Comparison of ENCODE assay signal across 17 cellular contexts in the genomic region with DNA sequence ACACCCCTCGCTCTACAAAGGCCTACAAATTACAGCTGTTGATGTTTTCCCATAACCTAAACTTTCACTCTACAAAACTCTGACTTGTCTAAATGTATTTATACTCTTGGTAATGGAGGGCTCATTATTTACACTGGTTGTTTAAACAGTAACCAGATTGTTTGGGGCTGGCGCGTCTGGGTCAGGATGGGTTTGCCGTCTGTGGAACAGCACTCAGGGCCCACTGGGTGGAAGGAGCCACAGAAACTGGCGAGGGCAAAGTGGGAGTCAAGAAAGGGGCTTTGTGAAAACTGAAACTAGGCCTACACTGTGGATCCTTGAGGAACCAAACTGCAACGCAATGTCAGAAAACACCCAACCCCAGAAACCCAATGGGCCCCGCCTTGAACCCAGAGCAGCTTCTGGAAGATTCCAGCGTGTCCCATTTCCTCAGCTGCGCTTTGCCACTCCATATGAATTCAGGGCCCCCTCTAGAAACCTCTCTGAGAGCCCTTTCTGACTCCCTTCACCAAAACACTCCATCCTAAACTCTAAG.
DNase-seq lines count a peak whose midpoint lies in the region; ATAC-seq and TF ChIP-seq lines count a peak whose summit lies in the region.
"Had no signal": no experiment of that assay in that cellular context is flagged by ENCODE, and none has a peak within 500 bp of the region (broad histone marks: within the 10 kb centered on the region; RNA-seq: fewer than 3 reads in every experiment).

No MANE protein-coding gene starts in this region.

- H3K27ac ChIP-seq in KMS-11 (peak overlapping the region; percentile 89), endodermal cell (ENCODE audit: low read depth, low read length) (no peak overlapping the region), muscle layer of colon (ENCODE audit: low read depth, low read length) (peak overlapping the region; percentile 39), sigmoid colon (peak overlapping the region; percentile 58 to 85 (median 80))

- H3K4me1 ChIP-seq in KMS-11 (ENCODE audit: low read depth, poor library complexity, severe bottlenecking) (peaks cover 56% of the 10 kb centered on the region), endodermal cell (ENCODE audit: control insufficient read depth, insufficient read depth, low read length) (peaks cover 32% of the 10 kb centered on the region), muscle layer of colon (ENCODE audit: insufficient read depth, low read length) (peaks cover 66% of the 10 kb centered on the region), sigmoid colon (peaks cover 0 to 94% (median 86%) of the 10 kb centered on the region in 4 donors)

- H3K4me3 ChIP-seq in KMS-11 (IDR thresholded peaks at IDR 0.05; ENCODE audit: insufficient read depth, low read depth, low read length): no peak overlapping the region
- no peak overlapping the region for H3K4me3 ChIP-seq in endodermal cell (ENCODE audit: low read length)
- H3K4me3 ChIP-seq in muscle layer of colon (ENCODE audit: low read depth in 1 of 2, low read length in 2 of 2): no peak overlapping the region
- H3K4me3 ChIP-seq in sigmoid colon: no peak overlapping the region
- H3K4me3 ChIP-seq: MG63 had no signal

- H3K27me3 ChIP-seq in KMS-11 (ENCODE audit: insufficient read depth, low read depth): no peaks in the 10 kb centered on the region
- no peaks in the 10 kb centered on the region for H3K27me3 ChIP-seq in endodermal cell (ENCODE audit: control insufficient read depth, insufficient read depth, low read length, poor library complexity, severe bottlenecking)
- H3K27me3 ChIP-seq in muscle layer of colon (ENCODE audit: control insufficient read depth in 1 of 2, insufficient read depth in 2 of 2, low read length in 2 of 2): no peaks in the 10 kb centered on the region
- H3K27me3 ChIP-seq in sigmoid colon: no peaks in the 10 kb centered on the region
- H3K27me3 ChIP-seq: MG63 had no signal

- peaks cover 10% of the 10 kb centered on the region for H3K36me3 Mint-ChIP-seq in endodermal cell (ENCODE audit: low read depth)

- H3K9me3 Mint-ChIP-seq in endodermal cell: no peaks in the 10 kb centered on the region

- H3K36me3 ChIP-seq in KMS-11 (ENCODE audit: insufficient read depth) (no peaks in the 10 kb centered on the region), endodermal cell (ENCODE audit: control insufficient read depth, insufficient read depth, low read length) (peaks cover 33% of the 10 kb centered on the region), muscle layer of colon (ENCODE audit: insufficient read depth, low read length) (no peaks in the 10 kb centered on the region), sigmoid colon (no peaks in the 10 kb centered on the region)
- H3K36me3 ChIP-seq: MG63 had no signal

- no peaks in the 10 kb centered on the region for H3K27me3 Mint-ChIP-seq in endodermal cell (ENCODE audit: insufficient read depth)

- H3K9ac ChIP-seq in KMS-11: no peak overlapping the region
- H3K9ac ChIP-seq in endodermal cell (ENCODE audit: extremely low read depth, low read length, poor library complexity, severe bottlenecking): no peak overlapping the region
- no peak overlapping the region for H3K9ac ChIP-seq in muscle layer of colon (ENCODE audit: low read length)

- ATAC-seq in HG03097 (IDR thresholded peaks at IDR 0.05; ENCODE audit: low FRiP score, unreplicated experiment): no peak

- no peaks in the 10 kb centered on the region for H3K79me2 ChIP-seq in KMS-11 (ENCODE audit: insufficient read depth, low read depth)

- H3K4me1 Mint-ChIP-seq in endodermal cell: peaks cover 64% of the 10 kb centered on the region

- intact Hi-C loops in sigmoid colon (cut with DNase I): no loop called here

- H3K9me3 ChIP-seq in endodermal cell (ENCODE audit: control insufficient read depth, low read length): no peaks in the 10 kb centered on the region
- H3K9me3 ChIP-seq in muscle layer of colon (ENCODE audit: low read length): no peaks in the 10 kb centered on the region
- no peaks in the 10 kb centered on the region for H3K9me3 ChIP-seq in sigmoid colon
- H3K9me3 ChIP-seq: MG63 had no signal

- H3K27ac Mint-ChIP-seq in endodermal cell: peak overlapping the region; percentile 0

- no peak overlapping the region for H3K4me3 Mint-ChIP-seq in endodermal cell

- WGBS in endodermal cell (ENCODE audit: insufficient coverage in 1 of 2, insufficient read length in 1 of 2), 2 experiments: 93 to 100% methylated on average over 5 to 9 of the region's 9 CpGs
- 81 to 86% methylated on average over 9 of the region's 9 CpGs for whole genome bisulfite sequencing in sigmoid colon, 2 donors

- H2AFZ ChIP-seq in KMS-11 (ENCODE audit: low read depth): no peak overlapping the region

- TF ChIP-seq EP300 in sigmoid colon (IDR thresholded peaks at IDR 0.05): no peak

- TF ChIP-seq CTCF in KMS-11 (conservative IDR thresholded peaks at IDR 0.05; ENCODE audit: low read depth, low read length) (no peak), endodermal cell (conservative IDR thresholded peaks at IDR 0.05) (no peak), sigmoid colon (IDR thresholded peaks at IDR 0.05) (no peak)

- peak overlapping the region; percentile 22; the same call in 1 of the 2 replicates for H3K4me2 ChIP-seq in KMS-11

- no peaks in the 10 kb centered on the region for H4K20me1 ChIP-seq in KMS-11 (ENCODE audit: insufficient read depth)

- TF ChIP-seq POLR2A in sigmoid colon (IDR thresholded peaks at IDR 0.05): no peak

- DNase-seq in endodermal cell (no peak), sigmoid colon (peak; percentile 61), iPS-NIHi7 (ENCODE audit: extremely low spot score) (no peak), anterior cingulate cortex (lab: John Stamatoyannopoulos, UW) (no peak), pons (ENCODE audit: low spot score) (no peak)
- DNase-seq: Calu3, DMS53, H7, Karpas-422, MG63, NCI-H345, NCI-H774, RPMI8226, SIG-M5 had no signal
